ENCODE assay signal across 7 cellular contexts in the genomic region with DNA sequence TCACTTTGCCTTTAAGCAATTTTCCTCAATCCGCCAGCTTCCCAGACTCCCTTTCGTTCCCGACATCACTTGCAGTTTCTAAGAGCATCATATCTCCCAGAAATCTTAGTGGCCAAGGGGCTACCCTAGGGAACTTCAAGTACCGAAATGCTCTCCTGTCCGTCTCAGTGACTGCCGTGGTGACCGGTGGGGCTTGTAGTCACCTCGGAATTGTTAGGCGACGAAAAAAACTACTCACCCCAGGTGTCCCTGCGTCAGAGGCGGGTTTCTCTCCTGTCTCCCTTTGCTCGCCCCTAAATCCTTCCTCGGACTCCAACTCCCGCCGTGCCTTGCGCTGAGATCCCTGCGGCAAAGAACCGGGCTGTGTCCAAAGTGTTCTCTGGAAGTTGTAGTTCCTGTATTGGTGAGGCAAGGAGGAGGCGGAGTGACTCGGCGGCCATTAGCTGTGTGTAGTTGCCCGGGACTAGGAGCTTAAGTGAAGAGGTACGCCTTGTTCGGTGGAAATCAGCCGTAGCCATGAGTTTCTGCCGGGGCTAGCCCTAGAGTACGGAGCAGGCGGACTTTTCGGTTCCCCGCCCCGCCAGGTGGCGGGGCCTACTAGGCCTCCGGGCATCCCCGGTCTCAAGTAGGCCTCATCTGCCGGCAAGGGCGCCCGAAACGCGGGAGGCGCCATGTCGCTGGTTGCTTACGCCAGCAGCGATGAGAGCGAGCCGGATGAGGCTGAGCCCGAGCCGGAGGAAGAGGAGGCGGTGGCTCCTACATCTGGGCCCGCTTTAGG.
A peak's percentile ranks its signal among the peaks of the same experiment; 100 is the strongest.
DNase-seq lines count a peak whose midpoint lies in the region; ATAC-seq and TF ChIP-seq lines count a peak whose summit lies in the region.

A gene with protein sequence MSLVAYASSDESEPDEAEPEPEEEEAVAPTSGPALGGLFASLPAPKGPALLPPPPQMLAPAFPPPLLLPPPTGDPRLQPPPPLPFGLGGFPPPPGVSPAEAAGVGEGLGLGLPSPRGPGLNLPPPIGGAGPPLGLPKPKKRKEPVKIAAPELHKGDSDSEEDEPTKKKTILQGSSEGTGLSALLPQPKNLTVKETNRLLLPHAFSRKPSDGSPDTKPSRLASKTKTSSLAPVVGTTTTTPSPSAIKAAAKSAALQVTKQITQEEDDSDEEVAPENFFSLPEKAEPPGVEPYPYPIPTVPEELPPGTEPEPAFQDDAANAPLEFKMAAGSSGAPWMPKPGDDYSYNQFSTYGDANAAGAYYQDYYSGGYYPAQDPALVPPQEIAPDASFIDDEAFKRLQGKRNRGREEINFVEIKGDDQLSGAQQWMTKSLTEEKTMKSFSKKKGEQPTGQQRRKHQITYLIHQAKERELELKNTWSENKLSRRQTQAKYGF (plus strand): TSS at position 435 of the 778 bp plus-strand sequence. CDS start 237 bp downstream, at position 672.

- TF ChIP-seq CTCF in astrocyte of the spinal cord (IDR thresholded peaks at IDR 0.05; ENCODE audit: low read depth, low read length) = no peak

- peak within 1 kb of the TSS; percentile 97 for H3K4me3 ChIP-seq in astrocyte of the spinal cord (ENCODE audit: low read depth, low read length)

- ATAC-seq in GM18505 (IDR thresholded peaks at IDR 0.05; ENCODE audit: unreplicated experiment) = peak; percentile 90
- peak; percentile 89 for ATAC-seq in HG02973 (IDR thresholded peaks at IDR 0.05; ENCODE audit: unreplicated experiment)

- in situ Hi-C loops in astrocyte of the spinal cord (cut with HindIII; ENCODE audit: low sequenced_read_pairs) = no loop called here

- TF ChIP-seq POLR2A in GM18505 (IDR thresholded peaks at IDR 0.05; ENCODE audit: borderline replicate concordance, extremely low read depth, insufficient read depth, insufficient read length) = peak; percentile 32

- DNase-seq in NCI-H2029 (lab: John Stamatoyannopoulos, UW) = peak; percentile 98
- peak; percentile 93 for DNase-seq in T-helper 9 cell
- peak; percentile 100 for DNase-seq in astrocyte of the spinal cord (ENCODE audit: low read depth, low spot score)
- peak; percentile 99 to 100 for DNase-seq in hippocampal formation (lab: John Stamatoyannopoulos, UW)
- peak; percentile 98 for DNase-seq in retina

Comparison
In these comparisons a context has a peak if more than half of its experiments do, and no peak if none do; other contexts are left out.
1. Peak in every context shown above with its lines: DNase-seq, ATAC-seq and H3K4me3 ChIP-seq.